28 cellular contexts compared by ENCODE assay signal in genomic region chr17:59464246-59464645, GRCh38.
"Had no signal": no experiment of that assay in that cellular context is flagged by ENCODE, and none has a peak within 500 bp of the region (broad histone marks: within the 10 kb centered on the region; RNA-seq: fewer than 3 reads in every experiment).

No MANE protein-coding gene starts in this region.

- DNase-seq: activated B cell treated with CpG ODN at 0.5 μM for 24 hours; activated CD4-positive, alpha-beta memory T cell treated with anti-CD3 and anti-CD28 coated beads for 36 hours; activated CD4-positive, alpha-beta T cell treated with anti-CD3 and anti-CD28 coated beads for 4 hours; activated CD4-positive, alpha-beta T cell treated with anti-CD3 and anti-CD28 coated beads, Interleukin-2, amount 50 U/mL, for 1 hour; activated CD4-positive, CD25-positive, alpha-beta regulatory T cell treated with anti-CD3 and anti-CD28 coated beads, Interleukin-2, amount 50 U/mL, for 72 hours; activated CD8-positive, alpha-beta memory T cell treated with anti-CD3 and anti-CD28 coated beads, Interleukin-2, amount 50 U/mL, for 4 hours; activated gamma-delta T cell treated with Interleukin-2 at 50 U/mL for 16 hours; activated naive CD4-positive, alpha-beta T cell treated with anti-CD3 and anti-CD28 coated beads for 36 hours; activated T-cell treated with anti-CD3 and anti-CD28 coated beads for 4 hours; activated T-cell treated with anti-CD3 and anti-CD28 coated beads, Interleukin-2, amount 50 U/mL, for 4 hours; body of pancreas; NCI-H1417 treated with DMSO at 0.1 percent for 48 hours; NCI-H187 treated with DMSO at 0.1 percent for 48 hours; NCI-H2171 treated with DMSO at 0.1 percent for 48 hours; NCI-H2227 treated with DMSO at 0.1 percent for 48 hours; NCI-H526 treated with DMSO at 0.1 percent for 48 hours; SIG-M5; T-cell; T-helper 17 cell had no signal

- H3K4me1 Mint-ChIP-seq: activated B cell treated with CpG ODN at 0.5 μM for 24 hours, T-helper 17 cell had no signal

- H3K4me3 ChIP-seq: adrenal gland, body of pancreas, breast epithelium, PC-9 had no signal

- H3K27ac ChIP-seq: adrenal gland, body of pancreas, breast epithelium, PC-9, RWPE1, VCaP had no signal

- ATAC-seq: activated naive CD4-positive, alpha-beta T cell treated with anti-CD3 and anti-CD28 coated beads, Interleukin-2, amount 50 U/mL, for 72 hours; activated T-cell treated with anti-CD3 and anti-CD28 coated beads, Interleukin-2, amount 50 U/mL, for 4 hours; body of pancreas; T-cell; T-helper 17 cell had no signal

- H3K27me3 ChIP-seq: adrenal gland, body of pancreas, breast epithelium had no signal

- H3K9me3 ChIP-seq: adrenal gland, body of pancreas, breast epithelium had no signal

- H3K36me3 ChIP-seq: adrenal gland, breast epithelium had no signal

- H3K27ac Mint-ChIP-seq: activated B cell treated with CpG ODN at 0.5 μM for 24 hours; activated CD4-positive, alpha-beta memory T cell treated with anti-CD3 and anti-CD28 coated beads for 36 hours; activated naive CD4-positive, alpha-beta T cell treated with anti-CD3 and anti-CD28 coated beads for 36 hours; activated naive CD4-positive, alpha-beta T cell treated with anti-CD3 and anti-CD28 coated beads, Interleukin-2, amount 50 U/mL, for 72 hours; activated T-helper 1 cell treated with anti-CD3 and anti-CD28 coated beads, Interleukin-12 subunit alpha, Interleukin-12 subunit beta, Interleukin-2, Interleukin-4 antibody, amounts not matched to agents 30 ng/mL and 10 ng/mL and 1 ng/mL, durations not matched to agents 14 hours and 24 hours and 36 hours; T-cell; T-helper 17 cell had no signal

- H3K36me3 Mint-ChIP-seq: activated CD4-positive, alpha-beta memory T cell treated with anti-CD3 and anti-CD28 coated beads for 36 hours; activated naive CD4-positive, alpha-beta T cell treated with anti-CD3 and anti-CD28 coated beads, Interleukin-2, amount 50 U/mL, for 72 hours; T-cell had no signal

- H3K9me3 Mint-ChIP-seq: activated B cell treated with CpG ODN at 0.5 μM for 24 hours; activated CD4-positive, alpha-beta memory T cell treated with anti-CD3 and anti-CD28 coated beads for 36 hours; activated naive CD4-positive, alpha-beta T cell treated with anti-CD3 and anti-CD28 coated beads for 36 hours; activated naive CD4-positive, alpha-beta T cell treated with anti-CD3 and anti-CD28 coated beads, Interleukin-2, amount 50 U/mL, for 72 hours; activated T-cell treated with anti-CD3 and anti-CD28 coated beads, Interleukin-2, amount 50 U/mL, for 4 hours; activated T-helper 1 cell treated with anti-CD3 and anti-CD28 coated beads, Interleukin-12 subunit alpha, Interleukin-12 subunit beta, Interleukin-2, Interleukin-4 antibody, amounts not matched to agents 30 ng/mL and 10 ng/mL and 1 ng/mL, durations not matched to agents 14 hours and 24 hours and 36 hours; T-cell had no signal

- H3K4me1 ChIP-seq: adrenal gland, breast epithelium had no signal

- H3K4me3 Mint-ChIP-seq: activated B cell treated with CpG ODN at 0.5 μM for 24 hours; activated CD4-positive, alpha-beta memory T cell treated with anti-CD3 and anti-CD28 coated beads for 36 hours; activated naive CD4-positive, alpha-beta T cell treated with anti-CD3 and anti-CD28 coated beads for 36 hours; activated T-cell treated with anti-CD3 and anti-CD28 coated beads, Interleukin-2, amount 50 U/mL, for 4 hours; activated T-helper 1 cell treated with anti-CD3 and anti-CD28 coated beads, Interleukin-12 subunit alpha, Interleukin-12 subunit beta, Interleukin-2, Interleukin-4 antibody, amounts not matched to agents 30 ng/mL and 10 ng/mL and 1 ng/mL, durations not matched to agents 14 hours and 24 hours and 36 hours; T-cell; T-helper 17 cell had no signal

- FAIRE-seq: astrocyte, RCC 7860 had no signal

- H3K27me3 Mint-ChIP-seq: activated CD4-positive, alpha-beta memory T cell treated with anti-CD3 and anti-CD28 coated beads for 36 hours had no signal
